In the genomic region with DNA sequence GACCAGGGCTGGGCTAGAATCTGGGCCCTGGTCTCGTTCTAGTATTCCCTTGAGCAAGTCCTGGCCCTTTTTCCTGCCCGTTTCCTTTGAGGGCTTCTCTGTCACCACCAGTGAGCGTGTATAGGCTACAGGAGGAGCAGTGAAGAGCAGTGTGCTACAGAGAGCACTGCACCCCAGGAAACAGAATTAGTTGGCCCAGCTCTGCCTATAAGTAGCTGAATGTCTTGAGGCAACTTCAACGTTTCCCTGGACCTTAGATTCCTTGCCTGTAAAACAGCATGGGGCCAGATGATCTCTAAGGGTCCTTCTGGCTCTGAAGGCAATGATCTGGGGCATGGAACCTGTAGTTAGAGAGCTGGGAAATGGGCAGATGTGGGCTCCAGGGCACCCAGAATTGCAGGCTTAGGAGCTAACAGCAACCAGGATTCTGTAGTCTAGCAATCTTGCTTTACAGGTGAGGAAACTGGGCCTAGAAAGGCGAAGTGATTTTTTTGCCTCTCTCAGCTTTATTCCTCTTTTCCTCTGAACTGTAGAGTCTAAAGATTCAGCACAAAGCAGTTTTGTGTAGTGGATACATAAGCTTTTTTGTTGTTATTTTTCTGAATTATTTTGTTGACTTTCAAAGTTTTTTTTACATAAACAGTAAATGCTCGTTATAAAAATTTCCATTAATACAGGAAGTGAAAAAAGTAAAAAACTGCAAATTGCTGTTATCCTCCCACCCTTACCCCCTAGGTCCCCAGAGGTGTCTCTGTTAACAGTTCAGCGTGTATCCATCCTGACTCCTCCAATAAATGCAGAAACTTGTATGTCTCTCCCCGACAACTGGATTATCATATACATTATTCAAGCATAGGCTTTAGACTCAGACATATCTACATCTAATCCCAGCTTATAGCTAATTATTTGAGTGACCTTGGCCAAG, we compare ENCODE assay signal across 1 cellular context.
TF ChIP-seq lines count a peak whose summit lies in the region.

No MANE protein-coding gene starts in this region.

TF ChIP-seq in A549, 52 proteins besides CTCF, POLR2A, EP300 and RAD21:
- TF ChIP-seq MAFK (IDR thresholded peaks at IDR 0.05; ENCODE audit: partially characterized antibody): peak; percentile 45
- TF ChIP-seq EHF (CRISPR knock-in tag; IDR thresholded peaks at IDR 0.05): no peak
- TF ChIP-seq EHMT2 (IDR thresholded peaks at IDR 0.05; ENCODE audit: low read depth): no peak
- TF ChIP-seq FOXS1 (CRISPR knock-in tag; IDR thresholded peaks at IDR 0.05): no peak
- TF ChIP-seq, protein P1, sequence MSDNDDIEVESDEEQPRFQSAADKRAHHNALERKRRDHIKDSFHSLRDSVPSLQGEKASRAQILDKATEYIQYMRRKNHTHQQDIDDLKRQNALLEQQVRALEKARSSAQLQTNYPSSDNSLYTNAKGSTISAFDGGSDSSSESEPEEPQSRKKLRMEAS (IDR thresholded peaks at IDR 0.05): no peak
